Comparison of ENCODE assay signal across 22 cellular contexts in genomic region chr3:117011687-117012250, GRCh38.
"Had no signal": no experiment of that assay in that cellular context is flagged by ENCODE, and none has a peak within 500 bp of the region (broad histone marks: within the 10 kb centered on the region; RNA-seq: fewer than 3 reads in every experiment).

No MANE protein-coding gene starts in this region.

- H3K4me1 Mint-ChIP-seq: activated CD8-positive, alpha-beta memory T cell treated with anti-CD3 and anti-CD28 coated beads, Interleukin-2, amount 10 ng/mL, durations not matched to agents 7 days and 5 days; activated naive CD4-positive, alpha-beta T cell treated with anti-CD3 and anti-CD28 coated beads, Interleukin-2, amount 50 U/mL, for 24 hours; naive thymus-derived CD8-positive, alpha-beta T cell had no signal

- H3K4me3 ChIP-seq: colonic mucosa, esophagus squamous epithelium, hepatocyte, left ventricle myocardium inferior, skin epidermis, upper lobe of left lung had no signal

- H3K9me3 ChIP-seq: colonic mucosa, esophagus squamous epithelium, left ventricle myocardium inferior, upper lobe of left lung had no signal

- H3K36me3 Mint-ChIP-seq: activated CD4-positive, alpha-beta memory T cell treated with anti-CD3 and anti-CD28 coated beads for 36 hours; activated CD8-positive, alpha-beta memory T cell treated with anti-CD3 and anti-CD28 coated beads, Interleukin-2, amount 10 ng/mL, durations not matched to agents 7 days and 5 days; activated naive CD4-positive, alpha-beta T cell treated with anti-CD3 and anti-CD28 coated beads, Interleukin-2, amount 50 U/mL, for 24 hours; naive thymus-derived CD8-positive, alpha-beta T cell; stimulated activated naive B cell treated with anti-CD40 and anti-IgM and Interleukin-4, amounts not matched to agents 10 μg/mL and 1 μg/mL and 100 μg/mL, for 72 hours had no signal

- H3K9me3 Mint-ChIP-seq: stimulated activated naive B cell treated with anti-CD40 and anti-IgM and Interleukin-4, amounts not matched to agents 10 μg/mL and 1 μg/mL and 100 μg/mL, for 72 hours had no signal

- FAIRE-seq: keratinocyte had no signal

- DNase-seq: activated CD4-positive, alpha-beta memory T cell treated with anti-CD3 and anti-CD28 coated beads for 36 hours; activated CD4-positive, alpha-beta T cell treated with anti-CD3 and anti-CD28 coated beads for 1 hour; activated CD8-positive, alpha-beta memory T cell treated with anti-CD3 and anti-CD28 coated beads, Interleukin-2, amount 10 ng/mL, durations not matched to agents 7 days and 5 days; activated effector memory CD4-positive, alpha-beta T cell treated with Interleukin-2 at 50 U/mL for 16 hours; activated T-cell treated with anti-CD3 and anti-CD28 coated beads, Interleukin-2, amount 50 U/mL, for 1 hour; colonic mucosa; effector CD4-positive, alpha-beta T cell; esophagus squamous epithelium; left ventricle myocardium inferior; naive thymus-derived CD8-positive, alpha-beta T cell; retina; stimulated activated CD4-positive, alpha-beta T cell treated with anti-CD3 and anti-CD28 coated beads, Interleukin-15, amount 100 ng/mL, for 24 hours; stimulated activated CD4-positive, alpha-beta T cell treated with anti-CD3 and anti-CD28 coated beads, Interleukin-4, amount 100 ng/mL, for 1 hour; stimulated activated naive B cell treated with anti-CD40 and anti-IgM and Interleukin-4, amounts not matched to agents 10 μg/mL and 1 μg/mL and 100 μg/mL, for 72 hours; T-helper 1 cell; T1000; upper lobe of left lung had no signal

- H3K4me2 ChIP-seq: hepatocyte had no signal

- H3K36me3 ChIP-seq: colonic mucosa, esophagus squamous epithelium, left ventricle myocardium inferior, upper lobe of left lung had no signal

- H3K27ac Mint-ChIP-seq: activated CD4-positive, alpha-beta memory T cell treated with anti-CD3 and anti-CD28 coated beads for 36 hours; activated CD8-positive, alpha-beta memory T cell treated with anti-CD3 and anti-CD28 coated beads, Interleukin-2, amount 10 ng/mL, durations not matched to agents 7 days and 5 days; activated naive CD4-positive, alpha-beta T cell treated with anti-CD3 and anti-CD28 coated beads, Interleukin-2, amount 50 U/mL, for 24 hours; naive thymus-derived CD8-positive, alpha-beta T cell; stimulated activated naive B cell treated with anti-CD40 and anti-IgM and Interleukin-4, amounts not matched to agents 10 μg/mL and 1 μg/mL and 100 μg/mL, for 72 hours had no signal

- H3K4me1 ChIP-seq: colonic mucosa, esophagus squamous epithelium, left ventricle myocardium inferior, upper lobe of left lung had no signal

- H3K4me3 Mint-ChIP-seq: activated CD4-positive, alpha-beta memory T cell treated with anti-CD3 and anti-CD28 coated beads for 36 hours; activated CD8-positive, alpha-beta memory T cell treated with anti-CD3 and anti-CD28 coated beads, Interleukin-2, amount 10 ng/mL, durations not matched to agents 7 days and 5 days; activated naive CD4-positive, alpha-beta T cell treated with anti-CD3 and anti-CD28 coated beads, Interleukin-2, amount 50 U/mL, for 24 hours; naive thymus-derived CD8-positive, alpha-beta T cell; stimulated activated naive B cell treated with anti-CD40 and anti-IgM and Interleukin-4, amounts not matched to agents 10 μg/mL and 1 μg/mL and 100 μg/mL, for 72 hours had no signal

- H3K27me3 ChIP-seq: colonic mucosa, esophagus squamous epithelium, hepatocyte, upper lobe of left lung had no signal

- H3K27me3 Mint-ChIP-seq: activated CD8-positive, alpha-beta memory T cell treated with anti-CD3 and anti-CD28 coated beads, Interleukin-2, amount 10 ng/mL, durations not matched to agents 7 days and 5 days had no signal

- H3K27ac ChIP-seq: colonic mucosa, esophagus squamous epithelium, hepatocyte, left ventricle myocardium inferior, skin epidermis, upper lobe of left lung, VCaP had no signal

- H2AFZ ChIP-seq: hepatocyte had no signal

- H3K79me2 ChIP-seq: hepatocyte had no signal
